Comparison of ENCODE assay signal across 26 cellular contexts in genomic region chr15:49059491-49059890, GRCh38.
"Had no signal": no experiment of that assay in that cellular context is flagged by ENCODE, and none has a peak within 500 bp of the region (broad histone marks: within the 10 kb centered on the region; RNA-seq: fewer than 3 reads in every experiment).

No MANE protein-coding gene starts in this region.

- H3K27me3 Mint-ChIP-seq: dendritic cell treated with granulocyte-macrophage colony-stimulating factor and Interleukin-4, amounts not matched to agents 40 ng/mL and 50 ng/mL, for 4 days; effector memory CD8-positive, alpha-beta T cell; memory B cell; stimulated activated memory B cell treated with anti-CD40 and anti-IgM and Interleukin-4, amounts not matched to agents 10 μg/mL and 1 μg/mL and 100 μg/mL, for 72 hours; stimulated activated naive CD8-positive, alpha-beta T cell treated with anti-CD3 and anti-CD28 coated beads, Interleukin-15, Interleukin-2, amounts not matched to agents 100 ng/mL and 50 ng/mL, for 24 hours had no signal

- H3K9me3 ChIP-seq: left ventricle myocardium inferior, lower lobe of right lung, pancreas, prostate gland, spleen, testis, tibial nerve had no signal

- H3K9me3 Mint-ChIP-seq: dendritic cell treated with granulocyte-macrophage colony-stimulating factor and Interleukin-4, amounts not matched to agents 40 ng/mL and 50 ng/mL, for 4 days; effector memory CD8-positive, alpha-beta T cell; memory B cell; nephron; stimulated activated memory B cell treated with anti-CD40 and anti-IgM and Interleukin-4, amounts not matched to agents 10 μg/mL and 1 μg/mL and 100 μg/mL, for 72 hours; stimulated activated naive CD8-positive, alpha-beta T cell treated with anti-CD3 and anti-CD28 coated beads, Interleukin-15, Interleukin-2, amounts not matched to agents 100 ng/mL and 50 ng/mL, for 24 hours had no signal

- H3K36me3 Mint-ChIP-seq: memory B cell; stimulated activated memory B cell treated with anti-CD40 and anti-IgM and Interleukin-4, amounts not matched to agents 10 μg/mL and 1 μg/mL and 100 μg/mL, for 72 hours had no signal

- H3K27ac Mint-ChIP-seq: dendritic cell treated with granulocyte-macrophage colony-stimulating factor and Interleukin-4, amounts not matched to agents 40 ng/mL and 50 ng/mL, for 4 days; effector memory CD8-positive, alpha-beta T cell; memory B cell; stimulated activated memory B cell treated with anti-CD40 and anti-IgM and Interleukin-4, amounts not matched to agents 10 μg/mL and 1 μg/mL and 100 μg/mL, for 72 hours; stimulated activated naive CD8-positive, alpha-beta T cell treated with anti-CD3 and anti-CD28 coated beads, Interleukin-15, Interleukin-2, amounts not matched to agents 100 ng/mL and 50 ng/mL, for 24 hours had no signal

- DNase-seq: effector memory CD8-positive, alpha-beta T cell; erythroblast; foreskin melanocyte; head of caudate nucleus; kidney; left cardiac atrium; left ventricle myocardium inferior; lower lobe of right lung; midbrain; occipital lobe; pancreas; retina; spleen; stimulated activated CD4-positive, alpha-beta T cell treated with anti-CD3 and anti-CD28 coated beads, Interleukin-15, amount 100 ng/mL, for 24 hours; stimulated activated CD4-positive, alpha-beta T cell treated with anti-CD3 and anti-CD28 coated beads, Interleukin-1b, Interleukin-23, amount 100 ng/mL, for 48 hours; stimulated activated CD4-positive, alpha-beta T cell treated with anti-CD3 and anti-CD28 coated beads, Interleukin-4, amount 100 ng/mL, for 24 hours; testis had no signal

- H3K27me3 ChIP-seq: hepatocyte, pancreas, spleen, testis, tibial nerve had no signal

- ATAC-seq: effector memory CD8-positive, alpha-beta T cell; left cardiac atrium; lower lobe of right lung; pancreas; sciatic nerve; stimulated activated memory B cell treated with anti-CD40 and anti-IgM and Interleukin-4, amounts not matched to agents 10 μg/mL and 1 μg/mL and 100 μg/mL, for 72 hours had no signal

- H3K4me3 Mint-ChIP-seq: dendritic cell treated with granulocyte-macrophage colony-stimulating factor and Interleukin-4, amounts not matched to agents 40 ng/mL and 50 ng/mL, for 4 days; effector memory CD8-positive, alpha-beta T cell; memory B cell; nephron; stimulated activated memory B cell treated with anti-CD40 and anti-IgM and Interleukin-4, amounts not matched to agents 10 μg/mL and 1 μg/mL and 100 μg/mL, for 72 hours; stimulated activated naive CD8-positive, alpha-beta T cell treated with anti-CD3 and anti-CD28 coated beads, Interleukin-15, Interleukin-2, amounts not matched to agents 100 ng/mL and 50 ng/mL, for 24 hours had no signal

- H3K36me3 ChIP-seq: left ventricle myocardium inferior, lower lobe of right lung, pancreas, prostate gland, spleen, tibial nerve had no signal

- H3K4me3 ChIP-seq: hepatocyte, left ventricle myocardium inferior, lower lobe of right lung, pancreas, prostate gland, spleen, testis, tibial nerve had no signal

- H3K4me1 Mint-ChIP-seq: memory B cell; stimulated activated memory B cell treated with anti-CD40 and anti-IgM and Interleukin-4, amounts not matched to agents 10 μg/mL and 1 μg/mL and 100 μg/mL, for 72 hours had no signal

- H3K4me1 ChIP-seq: pancreas, prostate gland, testis, tibial nerve had no signal

- H3K27ac ChIP-seq: left ventricle myocardium inferior, lower lobe of right lung, pancreas, prostate gland, spleen, testis, tibial nerve had no signal
